ENCODE assay signal across 16 cellular contexts in the genomic region with DNA sequence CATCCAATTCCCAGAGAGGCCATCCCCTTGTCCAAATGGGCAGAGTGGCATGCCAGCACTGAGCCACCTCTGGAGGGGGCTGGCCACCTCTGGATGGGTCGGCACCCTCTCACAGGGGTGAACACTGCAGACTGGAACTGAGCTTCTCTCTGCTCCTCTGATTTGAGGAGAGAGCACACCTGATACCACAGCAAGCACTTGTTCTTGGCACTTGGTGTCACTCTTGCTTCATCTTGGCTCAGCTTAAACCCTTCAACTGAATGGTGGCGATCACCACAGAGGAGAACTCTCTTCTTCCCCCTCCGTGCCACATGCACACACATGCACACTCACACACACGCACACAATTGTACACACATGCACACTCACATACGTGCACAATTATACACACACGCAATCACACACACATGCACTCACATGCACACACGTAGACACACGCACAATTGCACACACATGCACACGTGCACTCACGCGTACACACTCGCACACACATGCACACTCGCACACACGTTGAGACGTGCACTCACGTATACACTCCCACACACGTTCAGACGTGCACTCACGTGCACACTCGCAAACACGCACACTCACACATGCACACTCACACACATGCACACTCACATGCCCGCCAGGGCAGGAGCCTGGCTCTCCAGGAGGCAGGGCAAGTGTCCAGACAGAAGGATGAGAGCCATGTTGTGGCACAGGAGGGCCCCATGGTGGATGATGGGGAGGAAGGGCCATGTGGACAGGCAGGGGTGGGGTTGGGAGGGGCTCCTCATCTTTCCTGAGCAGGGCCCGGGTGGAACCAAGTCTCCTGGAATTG. TPM values are rescaled to one million over a fixed set of nuclear protein-coding genes. Genes with fewer than 3 reads are reported as not detected.
DNase-seq lines count a peak whose midpoint lies in the region; ATAC-seq and TF ChIP-seq lines count a peak whose summit lies in the region.
"Had no signal": no experiment of that assay in that cellular context is flagged by ENCODE, and none has a peak within 500 bp of the region (broad histone marks: within the 10 kb centered on the region; RNA-seq: fewer than 3 reads in every experiment).

No MANE protein-coding gene starts in this region.

- intact Hi-C loops in Panc1 (cut with micrococcal nuclease; ENCODE audit: unreplicated experiment), result no loop called here

- H3K36me3 ChIP-seq in Panc1 (ENCODE audit: control insufficient read depth, insufficient read depth, low read length), result no peaks in the 10 kb centered on the region
- H3K36me3 ChIP-seq: heart left ventricle had no signal

- BruUV-seq in Panc1 (replicated peaks; lab: Mats Ljungman, UMichigan), result no TSS peak

- no peaks in the 10 kb centered on the region for H3K9me3 Mint-ChIP-seq in stimulated activated naive CD8-positive, alpha-beta T cell treated with anti-CD3 and anti-CD28 coated beads, Interleukin-15, amount 100 ng/mL, for 72 hours

- H3K4me3 ChIP-seq in Panc1 (ENCODE audit: low read depth in 2 of 2, low read length in 2 of 2), result no peak overlapping the region
- H3K4me3 ChIP-seq: BLaER1 treated with 17β-estradiol and CSF1 and Interleukin-3, amounts not matched to agents 10 nM and 100 nM; heart left ventricle had no signal

- CTCF ChIA-PET in Panc1 (lab: Charles Lee), result interaction anchor here (0.5 to 0.7 kb wide), 2 partner anchors 78 to 450 kb away, joined by 3 to 6 read pairs; partner anchors contain the start of gene FIBP

- no peak overlapping the region for H3K4me3 Mint-ChIP-seq in stimulated activated naive CD8-positive, alpha-beta T cell treated with anti-CD3 and anti-CD28 coated beads, Interleukin-15, amount 100 ng/mL, for 72 hours

- H3K4me1 ChIP-seq in Panc1 (ENCODE audit: control insufficient read depth, insufficient read depth, low read length), result no peaks in the 10 kb centered on the region
- no peaks in the 10 kb centered on the region for H3K4me1 ChIP-seq in foreskin keratinocyte

- no peaks in the 10 kb centered on the region for H3K27me3 ChIP-seq in Panc1 (ENCODE audit: control insufficient read depth, insufficient read depth, low read length)
- peaks cover 59% of the 10 kb centered on the region for H3K27me3 ChIP-seq in foreskin keratinocyte

- peak; percentile 71 for ATAC-seq in stimulated activated naive CD8-positive, alpha-beta T cell treated with anti-CD3 and anti-CD28 coated beads, Interleukin-15, amount 100 ng/mL, for 72 hours
- ATAC-seq in stimulated activated naive CD8-positive, alpha-beta T cell treated with anti-CD3 and anti-CD28 coated beads, Interleukin-15, Interleukin-2, amounts not matched to agents 100 U/mL and 50 U/mL, for 24 hours, result no peak
- peak; percentile 55 for ATAC-seq in Panc1
- no peak for ATAC-seq in foreskin keratinocyte
- no peak for ATAC-seq in GM19397 (IDR thresholded peaks at IDR 0.05; ENCODE audit: unreplicated experiment)
- ATAC-seq: left ventricle myocardium superior had no signal

- no peaks in the 10 kb centered on the region for H3K4me1 Mint-ChIP-seq in stimulated activated naive CD8-positive, alpha-beta T cell treated with anti-CD3 and anti-CD28 coated beads, Interleukin-15, amount 100 ng/mL, for 72 hours

- H3K27ac Mint-ChIP-seq in stimulated activated naive CD8-positive, alpha-beta T cell treated with anti-CD3 and anti-CD28 coated beads, Interleukin-15, amount 100 ng/mL, for 72 hours, result no peak overlapping the region

- no peaks in the 10 kb centered on the region for H3K9me3 ChIP-seq in Panc1 (ENCODE audit: control insufficient read depth, insufficient read depth, low read depth, low read length)
- H3K9me3 ChIP-seq: BLaER1 treated with 17β-estradiol and CSF1 and Interleukin-3, amounts not matched to agents 10 nM and 100 nM; heart left ventricle had no signal

- TF ChIP-seq CTCF in Panc1 (IDR thresholded peaks at IDR 0.05) (no peak), foreskin keratinocyte (conservative IDR thresholded peaks at IDR 0.05) (peak; percentile 15)

- POLR2A ChIA-PET in Panc1 (lab: Charles Lee), result no interaction called here

- DNase-seq in stimulated activated naive CD8-positive, alpha-beta T cell treated with anti-CD3 and anti-CD28 coated beads, Interleukin-15, amount 100 ng/mL, for 72 hours, result no peak
- no peak for DNase-seq in stimulated activated naive CD8-positive, alpha-beta T cell treated with anti-CD3 and anti-CD28 coated beads, Interleukin-15, Interleukin-2, amounts not matched to agents 100 U/mL and 50 U/mL, for 24 hours
- no peak for DNase-seq in Panc1 (ENCODE audit: low read depth, low spot score)
- no peak for DNase-seq in foreskin keratinocyte
- DNase-seq in activated gamma-delta T cell (lab: John Stamatoyannopoulos, UW), result no peak
- no peak for DNase-seq in KBM-7
- no peak for DNase-seq in DMS153 treated with DMSO at 0.1 percent for 48 hours (lab: John Stamatoyannopoulos, UW; ENCODE audit: unreplicated experiment)
- DNase-seq: activated T-cell treated with anti-CD3 and anti-CD28 coated beads, Interleukin-2, amount 50 U/mL, for 1 hour; GDM1; heart left ventricle; left ventricle myocardium superior; NCI-H187 treated with DMSO at 0.1 percent for 48 hours had no signal

- no peak overlapping the region for H3K27ac ChIP-seq in Panc1 (ENCODE audit: low read length)
- H3K27ac ChIP-seq in foreskin keratinocyte, result no peak overlapping the region
- H3K27ac ChIP-seq: heart left ventricle had no signal

- in situ Hi-C loops in Panc1 (cut with HindIII; ENCODE audit: low pct_unique_long_range_greater_than_20kb, low sequenced_read_pairs), result loop anchor here (5.0 kb wide), 1 partner anchor 48 kb away; no protein-coding TSS in a partner anchor
- in situ Hi-C loops in KBM-7 (cut with MboI; ENCODE audit: low pct_unique_long_range_greater_than_20kb, low sequenced_read_pairs), result no loop called here

- H3K27me3 Mint-ChIP-seq in stimulated activated naive CD8-positive, alpha-beta T cell treated with anti-CD3 and anti-CD28 coated beads, Interleukin-15, amount 100 ng/mL, for 72 hours, result peaks cover 19% of the 10 kb centered on the region

RNA-seq across cellular contexts. Expression of gene OVOL1, which starts 23.4 kb away (rescaled TPM):
- total RNA-seq in Panc1 (2021; ENCODE audit: unreplicated experiment) (0.23 TPM), foreskin keratinocyte (0.42 and 0.65 TPM in 2 replicates)
- not detected for polyA plus RNA-seq in Panc1 (2012; ENCODE audit: insufficient read length)
- polyA plus RNA-seq in foreskin keratinocyte, result 0.36 and 0.46 TPM in 2 replicates
- total RNA-seq: heart left ventricle, left ventricle myocardium superior, osteocyte, RPMI7951 had no signal
- polyA plus RNA-seq: heart left ventricle had no signal

RNA-seq across cellular contexts. Expression of gene SNX32, which starts 23.5 kb away (rescaled TPM):
- total RNA-seq in Panc1 (2021; ENCODE audit: unreplicated experiment) (not detected), foreskin keratinocyte (0.07 and 0.11 TPM in 2 replicates)
- polyA plus RNA-seq in Panc1 (2012; ENCODE audit: insufficient read length), result 0.47 TPM
- 0.11 and 0.22 TPM in 2 replicates for polyA plus RNA-seq in foreskin keratinocyte
- total RNA-seq: left ventricle myocardium superior, RPMI7951 had no signal

RNA-seq across cellular contexts. Expression of gene AP5B1, which starts 29.5 kb away (rescaled TPM):
- 35.0 TPM for total RNA-seq in Panc1 (2021; ENCODE audit: unreplicated experiment)
- 22.7 TPM for polyA plus RNA-seq in Panc1 (2012; ENCODE audit: insufficient read length)
- total RNA-seq in foreskin keratinocyte, result 10.8 and 11.8 TPM in 2 replicates
- polyA plus RNA-seq in foreskin keratinocyte, result 5.9 TPM in 2 replicates

RNA-seq across cellular contexts. Expression of gene CFL1, which starts 47.7 kb away (rescaled TPM):
- total RNA-seq in Panc1 (2021; ENCODE audit: unreplicated experiment) (1,911 TPM), foreskin keratinocyte (1,336 TPM in 2 replicates)
- 2,777 TPM for polyA plus RNA-seq in Panc1 (2012; ENCODE audit: insufficient read length)
- 2,195 and 2,324 TPM in 2 replicates for polyA plus RNA-seq in foreskin keratinocyte

RNA-seq across cellular contexts. Expression of gene MUS81, which starts 50.0 kb away (rescaled TPM):
- total RNA-seq in Panc1 (2021; ENCODE audit: unreplicated experiment) (140 TPM), foreskin keratinocyte (51.0 and 59.8 TPM in 2 replicates)
- polyA plus RNA-seq in Panc1 (2012; ENCODE audit: insufficient read length), result 132 TPM
- polyA plus RNA-seq in foreskin keratinocyte, result 44.5 and 50.1 TPM in 2 replicates

Comparison
In these comparisons a context has a peak if more than half of its experiments do, and no peak if none do; other contexts are left out.
1. ATAC-seq: peak in stimulated activated naive CD8-positive, alpha-beta T cell treated with anti-CD3 and anti-CD28 coated beads, Interleukin-15, amount 100 ng/mL, for 72 hours (single experiment) and Panc1 (single experiment); none in stimulated activated naive CD8-positive, alpha-beta T cell treated with anti-CD3 and anti-CD28 coated beads, Interleukin-15, Interleukin-2, amounts not matched to agents 100 U/mL and 50 U/mL, for 24 hours (single experiment), foreskin keratinocyte (single experiment) and GM19397 (single experiment).